In genomic region chr6:43761666-43762409, GRCh38 we compare ENCODE assay signal across 18 cellular contexts.
"Had no signal": no experiment of that assay in that cellular context is flagged by ENCODE, and none has a peak within 500 bp of the region (broad histone marks: within the 10 kb centered on the region; RNA-seq: fewer than 3 reads in every experiment).

No MANE protein-coding gene starts in this region.

- H3K27ac Mint-ChIP-seq: activated CD4-positive, alpha-beta T cell treated with anti-CD3 and anti-CD28 coated beads, Interleukin-2, amount 10 ng/mL, durations not matched to agents 24 days and 14 days; activated CD8-positive, alpha-beta T cell treated with anti-CD3 and anti-CD28 coated beads, Interleukin-2, amount 10 ng/mL, durations not matched to agents 7 days and 5 days; activated naive CD4-positive, alpha-beta T cell treated with anti-CD3 and anti-CD28 coated beads, Interleukin-2, amount 10 ng/mL, durations not matched to agents 7 days and 5 days; activated T-cell treated with anti-CD3 and anti-CD28 coated beads, Interleukin-2, amount 50 U/mL, for 24 hours; mesothelial cell of epicardium; natural killer cell treated with Interleukin-12 subunit alpha and Interleukin-12 subunit beta and Interleukin-15 and Interleukin-18, amount 100 ng/mL, for 72 hours; stimulated activated naive B cell treated with anti-CD40 and anti-IgM and Interleukin-4, amounts not matched to agents 10 μg/mL and 1 μg/mL and 100 μg/mL, for 72 hours had no signal

- DNase-seq: activated CD4-positive, alpha-beta T cell treated with anti-CD3 and anti-CD28 coated beads, Interleukin-2, amount 10 ng/mL, durations not matched to agents 24 days and 14 days; activated CD8-positive, alpha-beta T cell treated with anti-CD3 and anti-CD28 coated beads, Interleukin-2, amount 10 ng/mL, durations not matched to agents 7 days and 5 days; activated effector memory CD4-positive, alpha-beta T cell treated with Interleukin-2 at 50 U/mL for 16 hours; activated naive CD4-positive, alpha-beta T cell treated with anti-CD3 and anti-CD28 coated beads, Interleukin-2, amount 10 ng/mL, durations not matched to agents 7 days and 5 days; activated T-cell treated with anti-CD3 and anti-CD28 coated beads, Interleukin-2, amount 50 U/mL, for 24 hours; cortex of kidney; effector CD4-positive, alpha-beta T cell; psoas muscle; stimulated activated CD4-positive, alpha-beta T cell treated with anti-CD3 and anti-CD28 coated beads, Interleukin-4, amount 100 ng/mL, for 4 hours; stimulated activated naive B cell treated with anti-CD40 and anti-IgM and Interleukin-4, amounts not matched to agents 10 μg/mL and 1 μg/mL and 100 μg/mL, for 72 hours; T1000; upper lobe of left lung had no signal

- H3K36me3 Mint-ChIP-seq: activated naive CD4-positive, alpha-beta T cell treated with anti-CD3 and anti-CD28 coated beads, Interleukin-2, amount 10 ng/mL, durations not matched to agents 7 days and 5 days; mesothelial cell of epicardium; natural killer cell treated with Interleukin-12 subunit alpha and Interleukin-12 subunit beta and Interleukin-15 and Interleukin-18, amount 100 ng/mL, for 72 hours; stimulated activated naive B cell treated with anti-CD40 and anti-IgM and Interleukin-4, amounts not matched to agents 10 μg/mL and 1 μg/mL and 100 μg/mL, for 72 hours had no signal

- H3K9me3 Mint-ChIP-seq: activated CD4-positive, alpha-beta T cell treated with anti-CD3 and anti-CD28 coated beads, Interleukin-2, amount 10 ng/mL, durations not matched to agents 24 days and 14 days; activated naive CD4-positive, alpha-beta T cell treated with anti-CD3 and anti-CD28 coated beads, Interleukin-2, amount 10 ng/mL, durations not matched to agents 7 days and 5 days; activated T-cell treated with anti-CD3 and anti-CD28 coated beads, Interleukin-2, amount 50 U/mL, for 24 hours; mesothelial cell of epicardium; natural killer cell treated with Interleukin-12 subunit alpha and Interleukin-12 subunit beta and Interleukin-15 and Interleukin-18, amount 100 ng/mL, for 72 hours; stimulated activated naive B cell treated with anti-CD40 and anti-IgM and Interleukin-4, amounts not matched to agents 10 μg/mL and 1 μg/mL and 100 μg/mL, for 72 hours had no signal

- H3K4me3 Mint-ChIP-seq: activated CD4-positive, alpha-beta T cell treated with anti-CD3 and anti-CD28 coated beads, Interleukin-2, amount 10 ng/mL, durations not matched to agents 24 days and 14 days; activated CD8-positive, alpha-beta T cell treated with anti-CD3 and anti-CD28 coated beads, Interleukin-2, amount 10 ng/mL, durations not matched to agents 7 days and 5 days; activated naive CD4-positive, alpha-beta T cell treated with anti-CD3 and anti-CD28 coated beads, Interleukin-2, amount 10 ng/mL, durations not matched to agents 7 days and 5 days; activated T-cell treated with anti-CD3 and anti-CD28 coated beads, Interleukin-2, amount 50 U/mL, for 24 hours; mesothelial cell of epicardium; natural killer cell treated with Interleukin-12 subunit alpha and Interleukin-12 subunit beta and Interleukin-15 and Interleukin-18, amount 100 ng/mL, for 72 hours; stimulated activated naive B cell treated with anti-CD40 and anti-IgM and Interleukin-4, amounts not matched to agents 10 μg/mL and 1 μg/mL and 100 μg/mL, for 72 hours had no signal

- ATAC-seq: activated CD8-positive, alpha-beta T cell treated with anti-CD3 and anti-CD28 coated beads, Interleukin-2, amount 10 ng/mL, durations not matched to agents 7 days and 5 days; left lobe of liver; natural killer cell treated with Interleukin-12 subunit alpha and Interleukin-12 subunit beta and Interleukin-15 and Interleukin-18, amount 100 ng/mL, for 72 hours; psoas muscle; stimulated activated naive B cell treated with anti-CD40 and anti-IgM and Interleukin-4, amounts not matched to agents 10 μg/mL and 1 μg/mL and 100 μg/mL, for 72 hours had no signal

- FAIRE-seq: astrocyte, frontal cortex, keratinocyte had no signal
